Comparison of ENCODE assay signal across 8 cellular contexts in the genomic region with DNA sequence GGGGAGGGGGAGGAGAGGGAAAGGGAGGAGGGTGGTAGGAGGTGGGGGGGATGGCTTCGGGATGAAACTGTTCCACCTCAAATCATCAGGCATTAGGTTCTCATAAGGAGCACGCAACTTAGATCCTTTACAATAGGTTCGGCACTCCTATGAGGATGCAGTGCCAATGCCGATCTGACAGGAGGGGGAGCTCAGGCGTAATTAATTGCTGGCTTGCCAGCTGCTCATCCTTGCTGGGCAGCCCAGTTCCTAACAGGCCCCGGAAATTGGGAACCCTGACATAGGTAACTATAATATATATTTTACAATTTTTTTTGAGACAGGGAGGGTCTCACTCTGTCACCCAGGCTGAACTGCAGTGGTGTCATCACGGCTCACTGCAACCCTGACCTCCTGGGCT.
DNase-seq lines count a peak whose midpoint lies in the region; ATAC-seq, FAIRE-seq and TF ChIP-seq lines count a peak whose summit lies in the region.

No MANE protein-coding gene starts in this region.

- no peak overlapping the region for H3K27ac Mint-ChIP-seq in activated CD8-positive, alpha-beta T cell treated with anti-CD3 and anti-CD28 coated beads for 36 hours
- no peak overlapping the region for H3K27ac Mint-ChIP-seq in activated CD8-positive, alpha-beta T cell treated with anti-CD3 and anti-CD28 coated beads, Interleukin-2, amount 10 ng/mL, durations not matched to agents 7 days and 5 days
- H3K27ac Mint-ChIP-seq in type B pancreatic cell: no peak overlapping the region

- no peaks in the 10 kb centered on the region for H3K36me3 Mint-ChIP-seq in activated CD8-positive, alpha-beta T cell treated with anti-CD3 and anti-CD28 coated beads for 36 hours (ENCODE audit: low read depth)
- H3K36me3 Mint-ChIP-seq in activated CD8-positive, alpha-beta T cell treated with anti-CD3 and anti-CD28 coated beads, Interleukin-2, amount 10 ng/mL, durations not matched to agents 7 days and 5 days (ENCODE audit: low read depth): no peaks in the 10 kb centered on the region
- no peaks in the 10 kb centered on the region for H3K36me3 Mint-ChIP-seq in type B pancreatic cell

- CTCF ChIA-PET in activated CD8-positive, alpha-beta T cell treated with anti-CD3 and anti-CD28 coated beads for 36 hours (lab: Charles Lee): interaction anchor here (2.3 kb wide), 1 partner anchor 158 kb away, joined by 8 read pairs; no protein-coding TSS in a partner anchor
- CTCF ChIA-PET in activated CD8-positive, alpha-beta T cell treated with anti-CD3 and anti-CD28 coated beads, Interleukin-2, amount 10 ng/mL, durations not matched to agents 7 days and 5 days (lab: Charles Lee): interaction anchor here (3.2 kb wide), 1 partner anchor 158 kb away, joined by 21 read pairs; no protein-coding TSS in a partner anchor
- CTCF ChIA-PET in RWPE1 (lab: Yijun Ruan, JAX): interaction anchor here (0.6 to 1.0 kb wide), 3 partner anchors 157 to 1775 kb away, joined by 3 to 6 read pairs (median 3); no protein-coding TSS in a partner anchor

- H3K27me3 ChIP-seq in left ventricle myocardium inferior (ENCODE audit: low read depth): peaks cover 35% of the 10 kb centered on the region

- H3K36me3 ChIP-seq in left ventricle myocardium inferior: no peaks in the 10 kb centered on the region

- H3K9me3 ChIP-seq in left ventricle myocardium inferior (replicated peaks): no peaks in the 10 kb centered on the region

- FAIRE-seq in urothelium cell line (lab: Jason Lieb, UNC): no peak

- H3K4me3 ChIP-seq in left ventricle myocardium inferior: no peak overlapping the region

- no peaks in the 10 kb centered on the region for H3K4me1 ChIP-seq in left ventricle myocardium inferior

- no peaks in the 10 kb centered on the region for H3K9me3 Mint-ChIP-seq in activated CD8-positive, alpha-beta T cell treated with anti-CD3 and anti-CD28 coated beads for 36 hours
- no peaks in the 10 kb centered on the region for H3K9me3 Mint-ChIP-seq in activated CD8-positive, alpha-beta T cell treated with anti-CD3 and anti-CD28 coated beads, Interleukin-2, amount 10 ng/mL, durations not matched to agents 7 days and 5 days (ENCODE audit: insufficient read depth)
- H3K9me3 Mint-ChIP-seq in type B pancreatic cell: no peaks in the 10 kb centered on the region

- POLR2A ChIA-PET in activated CD8-positive, alpha-beta T cell treated with anti-CD3 and anti-CD28 coated beads for 36 hours (lab: Charles Lee): no interaction called here
- POLR2A ChIA-PET in activated CD8-positive, alpha-beta T cell treated with anti-CD3 and anti-CD28 coated beads, Interleukin-2, amount 10 ng/mL, durations not matched to agents 7 days and 5 days (lab: Charles Lee): no interaction called here
- POLR2A ChIA-PET in RWPE1 (lab: Yijun Ruan, JAX; ENCODE audit: low non-redundant PET): no interaction called here

- peak; percentile 23 for DNase-seq in activated CD8-positive, alpha-beta T cell treated with anti-CD3 and anti-CD28 coated beads for 36 hours
- no peak for DNase-seq in activated CD8-positive, alpha-beta T cell treated with anti-CD3 and anti-CD28 coated beads, Interleukin-2, amount 10 ng/mL, durations not matched to agents 7 days and 5 days
- DNase-seq in RWPE1 (ENCODE audit: low spot score): peak; percentile 13
- no peak for DNase-seq in left ventricle myocardium inferior
- DNase-seq in type B pancreatic cell (ENCODE audit: extremely low spot score, unreplicated experiment): no peak
- DNase-seq in urothelium cell line (ENCODE audit: low spot score): no peak
- DNase-seq in NCI-H2107 (lab: John Stamatoyannopoulos, UW): no peak

- H3K27me3 Mint-ChIP-seq in activated CD8-positive, alpha-beta T cell treated with anti-CD3 and anti-CD28 coated beads for 36 hours: peaks cover 6% of the 10 kb centered on the region
- H3K27me3 Mint-ChIP-seq in activated CD8-positive, alpha-beta T cell treated with anti-CD3 and anti-CD28 coated beads, Interleukin-2, amount 10 ng/mL, durations not matched to agents 7 days and 5 days (ENCODE audit: low read depth): peaks cover 24% of the 10 kb centered on the region
- peaks cover 49% of the 10 kb centered on the region for H3K27me3 Mint-ChIP-seq in type B pancreatic cell

- H3K4me3 Mint-ChIP-seq in activated CD8-positive, alpha-beta T cell treated with anti-CD3 and anti-CD28 coated beads for 36 hours: no peak overlapping the region
- H3K4me3 Mint-ChIP-seq in activated CD8-positive, alpha-beta T cell treated with anti-CD3 and anti-CD28 coated beads, Interleukin-2, amount 10 ng/mL, durations not matched to agents 7 days and 5 days: no peak overlapping the region
- H3K4me3 Mint-ChIP-seq in type B pancreatic cell: no peak overlapping the region

- peaks cover 4% of the 10 kb centered on the region for H3K4me1 Mint-ChIP-seq in activated CD8-positive, alpha-beta T cell treated with anti-CD3 and anti-CD28 coated beads for 36 hours (ENCODE audit: low read depth)
- peaks cover 8% of the 10 kb centered on the region for H3K4me1 Mint-ChIP-seq in activated CD8-positive, alpha-beta T cell treated with anti-CD3 and anti-CD28 coated beads, Interleukin-2, amount 10 ng/mL, durations not matched to agents 7 days and 5 days (ENCODE audit: low read depth)
- peaks cover 39% of the 10 kb centered on the region for H3K4me1 Mint-ChIP-seq in type B pancreatic cell (ENCODE audit: unreplicated experiment)

- intact Hi-C loops in activated CD8-positive, alpha-beta T cell treated with anti-CD3 and anti-CD28 coated beads for 36 hours (cut with micrococcal nuclease): loop anchor here (5.0 kb wide), 1 partner anchor 1773 kb away; no protein-coding TSS in a partner anchor
- intact Hi-C loops in left ventricle myocardium inferior (cut with micrococcal nuclease): loop anchor here (5.0 kb wide), 1 partner anchor 158 kb away; no protein-coding TSS in a partner anchor

- no peak overlapping the region for H3K27ac ChIP-seq in RWPE1
- H3K27ac ChIP-seq in left ventricle myocardium inferior (replicated peaks): no peak overlapping the region

- TF ChIP-seq CTCF in activated CD8-positive, alpha-beta T cell treated with anti-CD3 and anti-CD28 coated beads for 36 hours (IDR thresholded peaks at IDR 0.05): no peak
- TF ChIP-seq CTCF in RWPE1 (conservative IDR thresholded peaks at IDR 0.05; ENCODE audit: low read depth) (no peak; the same call in 1 of the 2 replicates), left ventricle myocardium inferior (IDR thresholded peaks at IDR 0.05; ENCODE audit: borderline replicate concordance) (peak; percentile 65), type B pancreatic cell (conservative IDR thresholded peaks at IDR 0.05) (peak; percentile 38)

- no peak for ATAC-seq in activated CD8-positive, alpha-beta T cell treated with anti-CD3 and anti-CD28 coated beads for 36 hours
- ATAC-seq in activated CD8-positive, alpha-beta T cell treated with anti-CD3 and anti-CD28 coated beads, Interleukin-2, amount 10 ng/mL, durations not matched to agents 7 days and 5 days: no peak
- no peak for ATAC-seq in GM21717 (IDR thresholded peaks at IDR 0.05; ENCODE audit: unreplicated experiment)

Comparison
In these comparisons a context has a peak if more than half of its experiments do, and no peak if none do; other contexts are left out.
1. DNase-seq: peak in activated CD8-positive, alpha-beta T cell treated with anti-CD3 and anti-CD28 coated beads for 36 hours (single experiment) and RWPE1 (single experiment); none in activated CD8-positive, alpha-beta T cell treated with anti-CD3 and anti-CD28 coated beads, Interleukin-2, amount 10 ng/mL, durations not matched to agents 7 days and 5 days (single experiment), left ventricle myocardium inferior (single experiment), type B pancreatic cell (single experiment), urothelium cell line (single experiment) and NCI-H2107 (single experiment).
2. CTCF ChIP-seq: peak in left ventricle myocardium inferior (single experiment) and type B pancreatic cell (single experiment); none in activated CD8-positive, alpha-beta T cell treated with anti-CD3 and anti-CD28 coated beads for 36 hours (single experiment) and RWPE1 (single experiment).